Comparison of ENCODE assay signal across 8 cellular contexts in the genomic region with DNA sequence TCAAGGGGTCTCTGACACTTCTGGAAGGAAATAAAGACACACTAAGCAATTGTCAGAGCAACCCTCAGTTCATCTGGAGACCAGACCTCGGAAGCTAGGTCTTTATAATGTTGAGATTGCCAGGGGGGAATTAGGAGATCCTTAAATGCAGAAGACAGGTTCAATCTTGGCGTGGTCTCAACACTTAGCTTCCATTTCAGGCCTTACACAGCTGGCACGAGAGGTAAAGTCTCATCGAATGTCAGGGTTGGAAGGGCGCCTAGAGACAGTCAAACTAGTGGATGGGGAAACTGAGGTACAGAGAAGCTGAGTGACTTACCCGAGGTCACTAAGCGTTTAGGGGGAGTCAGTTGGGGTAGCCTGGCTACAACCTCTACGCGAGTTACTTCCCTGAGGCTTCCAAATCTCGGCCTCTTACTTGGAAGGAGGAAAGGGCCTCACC. TPM values are rescaled to one million over a fixed set of nuclear protein-coding genes. Genes with fewer than 3 reads are reported as not detected.
A peak's percentile ranks its signal among the peaks of the same experiment; 100 is the strongest.
DNase-seq lines count a peak whose midpoint lies in the region; ATAC-seq, FAIRE-seq and TF ChIP-seq lines count a peak whose summit lies in the region.

No MANE protein-coding gene starts in this region.

- H3K9ac ChIP-seq in adipocyte (ENCODE audit: low read length), result peak overlapping the region; percentile 69

- H3K4me1 Mint-ChIP-seq in activated naive CD4-positive, alpha-beta T cell treated with anti-CD3 and anti-CD28 coated beads, Interleukin-2, amount 10 ng/mL, durations not matched to agents 7 days and 5 days, result peaks cover 44% of the 10 kb centered on the region
- peaks cover 21% of the 10 kb centered on the region for H3K4me1 Mint-ChIP-seq in type B pancreatic cell (ENCODE audit: unreplicated experiment)

- peaks cover 19% of the 10 kb centered on the region for H3K36me3 Mint-ChIP-seq in activated naive CD4-positive, alpha-beta T cell treated with anti-CD3 and anti-CD28 coated beads, Interleukin-2, amount 10 ng/mL, durations not matched to agents 7 days and 5 days
- H3K36me3 Mint-ChIP-seq in type B pancreatic cell, result no peaks in the 10 kb centered on the region

- peak overlapping the region; percentile 76 for H3K4me3 Mint-ChIP-seq in activated naive CD4-positive, alpha-beta T cell treated with anti-CD3 and anti-CD28 coated beads, Interleukin-2, amount 10 ng/mL, durations not matched to agents 7 days and 5 days
- H3K4me3 Mint-ChIP-seq in type B pancreatic cell, result peak overlapping the region; percentile 85

- no peak for DNase-seq in activated naive CD4-positive, alpha-beta T cell treated with anti-CD3 and anti-CD28 coated beads, Interleukin-2, amount 10 ng/mL, durations not matched to agents 7 days and 5 days
- no peak for DNase-seq in activated naive CD4-positive, alpha-beta T cell (lab: John Stamatoyannopoulos, UW)
- DNase-seq in adipocyte (ENCODE audit: low read depth) (no peak), right lobe of liver (no peak), type B pancreatic cell (ENCODE audit: extremely low spot score, unreplicated experiment) (no peak), hepatic stellate cell (ENCODE audit: low spot score) (no peak), HUDEP-2 (lab: John Stamatoyannopoulos, UW; ENCODE audit: unreplicated experiment in 76 of 76) (no peak), frontal cortex (ENCODE audit: low spot score in 2 of 2) (no peak)

- H3K4me3 ChIP-seq in adipocyte (ENCODE audit: low read length) (peak overlapping the region; percentile 84), right lobe of liver (peak overlapping the region; percentile 55 to 69 (median 59))

- H3K9me3 ChIP-seq in adipocyte (ENCODE audit: control insufficient read depth, low read length) (no peaks in the 10 kb centered on the region), right lobe of liver (no peaks in the 10 kb centered on the region)

- WGBS in right lobe of liver (ENCODE audit: insufficient coverage, low coverage, low lambda C conversion rate, missing lambda C conversion rate), result 33% methylated on average over 3 of the region's 10 CpGs

- intact Hi-C loops in right lobe of liver (cut with DNase I), result no loop called here

- H3K27ac ChIP-seq in right lobe of liver, result peak overlapping the region in 1 of 3 donors; percentile 15

- CTCF ChIA-PET in activated naive CD4-positive, alpha-beta T cell treated with anti-CD3 and anti-CD28 coated beads, Interleukin-2, amount 10 ng/mL, durations not matched to agents 7 days and 5 days (lab: Charles Lee), result interaction anchor here (0.7 to 2.0 kb wide), 7 partner anchors 14 to 1837 kb away, joined by 3 to 7 read pairs (median 3); no protein-coding TSS in a partner anchor

- no peak for FAIRE-seq in frontal cortex (lab: Jason Lieb, UNC)

- peak overlapping the region; percentile 87 for H3K27ac Mint-ChIP-seq in activated naive CD4-positive, alpha-beta T cell treated with anti-CD3 and anti-CD28 coated beads, Interleukin-2, amount 10 ng/mL, durations not matched to agents 7 days and 5 days
- H3K27ac Mint-ChIP-seq in type B pancreatic cell, result peak overlapping the region; percentile 79

- H3K27me3 Mint-ChIP-seq in activated naive CD4-positive, alpha-beta T cell treated with anti-CD3 and anti-CD28 coated beads, Interleukin-2, amount 10 ng/mL, durations not matched to agents 7 days and 5 days, result no peaks in the 10 kb centered on the region
- no peaks in the 10 kb centered on the region for H3K27me3 Mint-ChIP-seq in type B pancreatic cell

- TF ChIP-seq POLR2A in right lobe of liver (IDR thresholded peaks at IDR 0.05), result no peak

- ATAC-seq in right lobe of liver, result peak in 1 of 4 donors; percentile 6

- H3K36me3 ChIP-seq in adipocyte (ENCODE audit: control insufficient read depth, insufficient read depth, low read length, severe bottlenecking) (no peaks in the 10 kb centered on the region), right lobe of liver (peaks cover 0 to 5% (median 0%) of the 10 kb centered on the region in 4 donors)

- H3K9me3 Mint-ChIP-seq in activated naive CD4-positive, alpha-beta T cell treated with anti-CD3 and anti-CD28 coated beads, Interleukin-2, amount 10 ng/mL, durations not matched to agents 7 days and 5 days, result no peaks in the 10 kb centered on the region
- H3K9me3 Mint-ChIP-seq in type B pancreatic cell, result no peaks in the 10 kb centered on the region

- TF ChIP-seq CTCF in right lobe of liver (IDR thresholded peaks at IDR 0.05), result no peak
- TF ChIP-seq CTCF in type B pancreatic cell (conservative IDR thresholded peaks at IDR 0.05), result no peak

- H3K4me1 ChIP-seq in adipocyte (ENCODE audit: control insufficient read depth, insufficient read depth, low read length) (peaks cover 17% of the 10 kb centered on the region), right lobe of liver (peaks cover 0 to 19% (median 3%) of the 10 kb centered on the region in 4 donors)

- H3K27me3 ChIP-seq in adipocyte (replicated peaks; ENCODE audit: control insufficient read depth, insufficient read depth, low read length) (no peaks in the 10 kb centered on the region), right lobe of liver (no peaks in the 10 kb centered on the region)

RNA-seq across cellular contexts. Expression of a gene that starts 0.6 kb away (rescaled TPM):
- total RNA-seq in right lobe of liver, result 10 to 100 TPM; 35.3 to 58.7 (median 49.2) TPM
- 76.1 and 82.9 TPM in 2 replicates for total RNA-seq in type B pancreatic cell (ENCODE audit: low replicate concordance)
- total RNA-seq in frontal cortex, result 46.9 TPM
